10 cellular contexts compared by ENCODE assay signal in genomic region chr17:77443743-77444260, GRCh38.
DNase-seq lines count a peak whose midpoint lies in the region; ATAC-seq and TF ChIP-seq lines count a peak whose summit lies in the region.
"Had no signal": no experiment of that assay in that cellular context is flagged by ENCODE, and none has a peak within 500 bp of the region (broad histone marks: within the 10 kb centered on the region; RNA-seq: fewer than 3 reads in every experiment).

No MANE protein-coding gene starts in this region.

- H3K4me1 Mint-ChIP-seq in CD4-positive, alpha-beta memory T cell = peaks cover 65 to 99% (median 88%) of the 10 kb centered on the region in 4 donors
- peaks cover 22% of the 10 kb centered on the region for H3K4me1 Mint-ChIP-seq in progenitor cell of endocrine pancreas (ENCODE audit: low read depth)

- peak overlapping the region; percentile 31 to 89 (median 77) for H3K4me3 Mint-ChIP-seq in CD4-positive, alpha-beta memory T cell
- no peak overlapping the region for H3K4me3 Mint-ChIP-seq in progenitor cell of endocrine pancreas (ENCODE audit: low read depth)

- intact Hi-C loops in CD4-positive, alpha-beta memory T cell (cut with micrococcal nuclease) = loop anchor here (5.0 kb wide), 1 partner anchor 72 kb away; no protein-coding TSS in a partner anchor
- intact Hi-C loops in dorsolateral prefrontal cortex (cut with DNase I) (no loop called here), psoas muscle (cut with DNase I) (no loop called here)

- H3K36me3 ChIP-seq in CD4-positive, alpha-beta memory T cell (ENCODE audit: insufficient read depth, low read length) = no peaks in the 10 kb centered on the region
- H3K36me3 ChIP-seq in Karpas-422 (ENCODE audit: insufficient read depth, low read length) = no peaks in the 10 kb centered on the region
- no peaks in the 10 kb centered on the region for H3K36me3 ChIP-seq in psoas muscle (ENCODE audit: insufficient read depth in 1 of 2, low read depth in 1 of 2)

- no peaks in the 10 kb centered on the region for H4K20me1 ChIP-seq in Karpas-422 (ENCODE audit: insufficient read depth, low read depth, low read length)

- CTCF ChIA-PET in CD4-positive, alpha-beta memory T cell (lab: Charles Lee; ENCODE audit: partially characterized antibody) = interaction anchor here (0.7 to 3.2 kb wide), 13 partner anchors 10 to 112 kb away, joined by 3 to 22 read pairs (median 6); no protein-coding TSS in a partner anchor
- CTCF ChIA-PET in HEK293T (lab: Yijun Ruan, JAX) = interaction anchor here (1.5 kb wide), 1 partner anchor 14 kb away, joined by 4 read pairs; no protein-coding TSS in a partner anchor

- no peaks in the 10 kb centered on the region for H3K9me3 ChIP-seq in CD4-positive, alpha-beta memory T cell (ENCODE audit: control insufficient read depth in 1 of 2, low read length in 2 of 2)
- no peaks in the 10 kb centered on the region for H3K9me3 ChIP-seq in Karpas-422 (ENCODE audit: low read length)
- H3K9me3 ChIP-seq in psoas muscle = no peaks in the 10 kb centered on the region

- peaks cover 100% of the 10 kb centered on the region for H3K4me1 ChIP-seq in CD4-positive, alpha-beta memory T cell (ENCODE audit: insufficient read depth, low read length)
- H3K4me1 ChIP-seq in Karpas-422 (ENCODE audit: low read length) = peaks cover 84% of the 10 kb centered on the region
- H3K4me1 ChIP-seq in psoas muscle = peaks cover 38% of the 10 kb centered on the region

- peak overlapping the region; percentile 72; the same call in 1 of the 2 replicates for H3K9ac ChIP-seq in Karpas-422 (ENCODE audit: low read length)

- no peak for TF ChIP-seq CTCF in dorsolateral prefrontal cortex (IDR thresholded peaks at IDR 0.05 in 54 of 56, conservative IDR thresholded peaks at IDR 0.05 in 2 of 56; ENCODE audit: low read depth in 1 of 56, partially characterized antibody in 56 of 56)
- no peak for TF ChIP-seq CTCF in progenitor cell of endocrine pancreas (IDR thresholded peaks at IDR 0.05; ENCODE audit: unreplicated experiment)
- no peak for TF ChIP-seq CTCF in psoas muscle (IDR thresholded peaks at IDR 0.05)

- POLR2A ChIA-PET in CD4-positive, alpha-beta memory T cell (lab: Charles Lee; ENCODE audit: partially characterized antibody) = interaction anchor here (1.5 to 97.0 kb wide), 11 partner anchors 12 to 514 kb away, joined by 4 to 6031 read pairs (median 25); partner anchors contain the start of gene TNRC6C
- POLR2A ChIA-PET in HEK293T (lab: Yijun Ruan, JAX) = no interaction called here

- no peak for DNase-seq in CD4-positive, alpha-beta memory T cell
- DNase-seq in Karpas-422 (peak; percentile 46), dorsolateral prefrontal cortex (no peak), progenitor cell of endocrine pancreas (ENCODE audit: low spot score, unreplicated experiment) (no peak), GM03348 (ENCODE audit: low spot score) (no peak), inferior parietal cortex (ENCODE audit: extremely low spot score) (no peak), HEK293T (ENCODE audit: extremely low spot score) (no peak), psoas muscle (no peak)
- DNase-seq: NCI-H2029 had no signal

- H3K4me2 ChIP-seq in Karpas-422 (ENCODE audit: low read depth, low read length, poor library complexity, severe bottlenecking) = no peak overlapping the region

- H2AFZ ChIP-seq in Karpas-422 (ENCODE audit: low read length) = no peak overlapping the region

- H3K4me3 ChIP-seq in CD4-positive, alpha-beta memory T cell (ENCODE audit: low read length in 2 of 2) = peak overlapping the region; percentile 5 to 28
- H3K4me3 ChIP-seq in Karpas-422 (ENCODE audit: low read length) (no peak overlapping the region), dorsolateral prefrontal cortex (no peak overlapping the region), psoas muscle (no peak overlapping the region)
- H3K4me3 ChIP-seq: coronary artery had no signal

- peak overlapping the region; percentile 90 to 99 (median 99) for H3K27ac Mint-ChIP-seq in CD4-positive, alpha-beta memory T cell
- H3K27ac Mint-ChIP-seq in progenitor cell of endocrine pancreas = peak overlapping the region; percentile 77

- no peaks in the 10 kb centered on the region for H3K27me3 Mint-ChIP-seq in CD4-positive, alpha-beta memory T cell
- H3K27me3 Mint-ChIP-seq in progenitor cell of endocrine pancreas = no peaks in the 10 kb centered on the region

- H3K27ac ChIP-seq in CD4-positive, alpha-beta memory T cell (ENCODE audit: low read depth, low read length) = peak overlapping the region; percentile 90
- H3K27ac ChIP-seq in Karpas-422 (ENCODE audit: low read length) = peak overlapping the region; percentile 100
- H3K27ac ChIP-seq in dorsolateral prefrontal cortex = peak overlapping the region in 47 of 59 donors; percentile 18 to 98 (median 68)
- H3K27ac ChIP-seq in psoas muscle = no peak overlapping the region

- no peaks in the 10 kb centered on the region for H3K79me2 ChIP-seq in Karpas-422 (ENCODE audit: low read length)

- H3K9me3 Mint-ChIP-seq in CD4-positive, alpha-beta memory T cell = peaks cover 0 to 5% (median 0%) of the 10 kb centered on the region in 8 donors
- H3K9me3 Mint-ChIP-seq in progenitor cell of endocrine pancreas (ENCODE audit: low read depth) = no peaks in the 10 kb centered on the region

- no peaks in the 10 kb centered on the region for H3K27me3 ChIP-seq in CD4-positive, alpha-beta memory T cell (ENCODE audit: insufficient read depth, low read length)
- H3K27me3 ChIP-seq in Karpas-422 (ENCODE audit: low read length) (no peaks in the 10 kb centered on the region), dorsolateral prefrontal cortex (no peaks in the 10 kb centered on the region), psoas muscle (ENCODE audit: insufficient read depth in 3 of 3, low read length in 2 of 3) (no peaks in the 10 kb centered on the region)

- no peaks in the 10 kb centered on the region for H3K9me2 ChIP-seq in Karpas-422 (replicated peaks; ENCODE audit: insufficient read depth, low read length)

- WGBS in psoas muscle, 3 donors = 82 to 88% (median 83%) methylated on average over 8 of the region's 8 CpGs

- H3K36me3 Mint-ChIP-seq in CD4-positive, alpha-beta memory T cell = peaks cover 0 to 16% of the 10 kb centered on the region in 2 donors
- H3K36me3 Mint-ChIP-seq in progenitor cell of endocrine pancreas (ENCODE audit: insufficient read depth) = peaks cover 2% of the 10 kb centered on the region

- no peak for ATAC-seq in psoas muscle

TF ChIP-seq in HEK293T, 16 proteins besides CTCF, POLR2A, EP300 and RAD21:
- no peak for TF ChIP-seq FOXM1 (IDR thresholded peaks at IDR 0.05; ENCODE audit: borderline replicate concordance)
- TF ChIP-seq HDGF (IDR thresholded peaks at IDR 0.05; ENCODE audit: borderline replicate concordance) = no peak
- no peak for TF ChIP-seq CTBP1 (IDR thresholded peaks at IDR 0.05; ENCODE audit: borderline replicate concordance)
- no peak for TF ChIP-seq SUZ12 (IDR thresholded peaks at IDR 0.05)
- no peak for TF ChIP-seq FOXA1 (IDR thresholded peaks at IDR 0.05)
- no peak for TF ChIP-seq LEF1 (IDR thresholded peaks at IDR 0.05; ENCODE audit: borderline replicate concordance)
TF ChIP-seq in HEK293T: peak in this region for 0.

Comparison
In these comparisons a context has a peak if more than half of its experiments do, and no peak if none do; other contexts are left out.
1. H3K4me3 ChIP-seq: peak in CD4-positive, alpha-beta memory T cell (2 of 2); none in Karpas-422 (single experiment), dorsolateral prefrontal cortex (0 of 59) and psoas muscle (single experiment).